Comparison of ENCODE assay signal across 20 cellular contexts in genomic region chr17:3800362-3801042, GRCh38. TPM values are rescaled to one million over a fixed set of nuclear protein-coding genes. Genes with fewer than 3 reads are reported as not detected.
DNase-seq lines count a peak whose midpoint lies in the region; ATAC-seq and TF ChIP-seq lines count a peak whose summit lies in the region.
"Had no signal": no experiment of that assay in that cellular context is flagged by ENCODE, and none has a peak within 500 bp of the region (broad histone marks: within the 10 kb centered on the region; RNA-seq: fewer than 3 reads in every experiment).

No MANE protein-coding gene starts in this region.

- no peak for TF ChIP-seq RAD21 in liver (IDR thresholded peaks at IDR 0.05)

- no peak overlapping the region for H3K9ac ChIP-seq in liver (ENCODE audit: low read depth in 1 of 2, low read length in 2 of 2)

- no peaks in the 10 kb centered on the region for H3K27me3 ChIP-seq in liver (ENCODE audit: control insufficient read depth in 4 of 4, insufficient read depth in 4 of 4, low read length in 3 of 4)
- no peaks in the 10 kb centered on the region for H3K27me3 ChIP-seq in stomach
- H3K27me3 ChIP-seq: spleen, upper lobe of left lung had no signal

- H3K9me3 ChIP-seq in T-helper 17 cell (ENCODE audit: control insufficient read depth, low read length, poor library complexity, severe bottlenecking) (no peaks in the 10 kb centered on the region), liver (ENCODE audit: control insufficient read depth in 4 of 4, low read length in 3 of 4) (no peaks in the 10 kb centered on the region), stomach (no peaks in the 10 kb centered on the region)
- H3K9me3 ChIP-seq: prostate gland, spleen, upper lobe of left lung had no signal

- TF ChIP-seq EP300 in stomach (IDR thresholded peaks at IDR 0.05): no peak

- peak overlapping the region; percentile 47 for H3K4me3 Mint-ChIP-seq in activated T-cell treated with anti-CD3 and anti-CD28 coated beads, Interleukin-2, amount 50 U/mL, for 24 hours
- no peak overlapping the region for H3K4me3 Mint-ChIP-seq in activated T-cell treated with anti-CD3 and anti-CD28 coated beads, Interleukin-2, amount 50 U/mL, for 72 hours
- H3K4me3 Mint-ChIP-seq in T-helper 17 cell: peak overlapping the region; percentile 65
- H3K4me3 Mint-ChIP-seq in type B pancreatic cell: no peak overlapping the region
- H3K4me3 Mint-ChIP-seq: activated naive CD4-positive, alpha-beta T cell treated with anti-CD3 and anti-CD28 coated beads for 36 hours; brain had no signal

- H3K36me3 ChIP-seq in liver (ENCODE audit: control insufficient read depth in 4 of 4, insufficient read depth in 3 of 4, low read depth in 1 of 4, low read length in 3 of 4) (no peaks in the 10 kb centered on the region), stomach (peaks cover 0 to 4% (median 2%) of the 10 kb centered on the region in 4 donors)
- H3K36me3 ChIP-seq: prostate gland, upper lobe of left lung had no signal

- H3K36me3 Mint-ChIP-seq in activated T-cell treated with anti-CD3 and anti-CD28 coated beads, Interleukin-2, amount 50 U/mL, for 24 hours (ENCODE audit: low read depth): peaks cover 25% of the 10 kb centered on the region
- H3K36me3 Mint-ChIP-seq in activated T-cell treated with anti-CD3 and anti-CD28 coated beads, Interleukin-2, amount 50 U/mL, for 72 hours (ENCODE audit: insufficient read depth in 2 of 2): peaks cover 0 to 1% of the 10 kb centered on the region in 2 donors
- H3K36me3 Mint-ChIP-seq in T-helper 17 cell (ENCODE audit: low read depth) (no peaks in the 10 kb centered on the region), type B pancreatic cell (no peaks in the 10 kb centered on the region)
- H3K36me3 Mint-ChIP-seq: naive B cell had no signal

- H3K27ac ChIP-seq in liver (ENCODE audit: low read depth in 1 of 2, low read length in 2 of 2) (peak overlapping the region; percentile 38 to 94), stomach (peak overlapping the region in 3 of 5 donors; percentile 36 to 78 (median 49))
- H3K27ac ChIP-seq: prostate gland had no signal

- peaks cover 54% of the 10 kb centered on the region for H3K4me1 Mint-ChIP-seq in activated T-cell treated with anti-CD3 and anti-CD28 coated beads, Interleukin-2, amount 50 U/mL, for 24 hours (ENCODE audit: low read depth)
- H3K4me1 Mint-ChIP-seq in activated T-cell treated with anti-CD3 and anti-CD28 coated beads, Interleukin-2, amount 50 U/mL, for 72 hours (ENCODE audit: low read depth): peaks cover 50% of the 10 kb centered on the region
- H3K4me1 Mint-ChIP-seq in T-helper 17 cell: peaks cover 17% of the 10 kb centered on the region
- peaks cover 4% of the 10 kb centered on the region for H3K4me1 Mint-ChIP-seq in type B pancreatic cell (ENCODE audit: unreplicated experiment)

- DNase-seq in activated T-cell treated with anti-CD3 and anti-CD28 coated beads, Interleukin-2, amount 50 U/mL, for 24 hours: no peak
- no peak for DNase-seq in activated T-cell treated with anti-CD3 and anti-CD28 coated beads, Interleukin-2, amount 50 U/mL, for 72 hours
- DNase-seq in T-helper 17 cell (no peak), stomach (peak; percentile 20), type B pancreatic cell (ENCODE audit: extremely low spot score, unreplicated experiment) (no peak), NCI-H345 treated with DMSO at 0.1 percent for 48 hours (lab: John Stamatoyannopoulos, UW; ENCODE audit: unreplicated experiment) (no peak), NCI-H1436 (lab: John Stamatoyannopoulos, UW) (no peak)
- DNase-seq: activated naive CD4-positive, alpha-beta T cell treated with anti-CD3 and anti-CD28 coated beads for 36 hours; CD4-positive, alpha-beta memory T cell; dermis blood vessel endothelial cell; naive B cell; NCI-H187 treated with DMSO at 0.1 percent for 48 hours; NCI-H510A; Right ventricle myocardium superior had no signal

- 84% methylated on average over 9 of the region's 9 CpGs for WGBS in liver
- WGBS in stomach, 5 donors: 77 to 90% (median 82%) methylated on average over 7 to 9 of the region's 9 CpGs

- intact Hi-C loops in stomach (cut with DNase I; ENCODE audit: low total_unique reads): no loop called here

- H3K27me3 Mint-ChIP-seq in activated T-cell treated with anti-CD3 and anti-CD28 coated beads, Interleukin-2, amount 50 U/mL, for 24 hours: no peaks in the 10 kb centered on the region
- no peaks in the 10 kb centered on the region for H3K27me3 Mint-ChIP-seq in activated T-cell treated with anti-CD3 and anti-CD28 coated beads, Interleukin-2, amount 50 U/mL, for 72 hours (ENCODE audit: low read depth)
- H3K27me3 Mint-ChIP-seq in T-helper 17 cell (no peaks in the 10 kb centered on the region), type B pancreatic cell (no peaks in the 10 kb centered on the region)
- H3K27me3 Mint-ChIP-seq: CD4-positive, alpha-beta memory T cell; naive B cell had no signal

- no peaks in the 10 kb centered on the region for H3K9me3 Mint-ChIP-seq in activated T-cell treated with anti-CD3 and anti-CD28 coated beads, Interleukin-2, amount 50 U/mL, for 24 hours
- no peaks in the 10 kb centered on the region for H3K9me3 Mint-ChIP-seq in activated T-cell treated with anti-CD3 and anti-CD28 coated beads, Interleukin-2, amount 50 U/mL, for 72 hours
- H3K9me3 Mint-ChIP-seq in type B pancreatic cell: no peaks in the 10 kb centered on the region
- H3K9me3 Mint-ChIP-seq: activated naive CD4-positive, alpha-beta T cell treated with anti-CD3 and anti-CD28 coated beads for 36 hours; brain; CD4-positive, alpha-beta memory T cell; naive B cell had no signal

- TF ChIP-seq POLR2A in stomach (IDR thresholded peaks at IDR 0.05): no peak

- peak overlapping the region; percentile 67 for H3K27ac Mint-ChIP-seq in activated T-cell treated with anti-CD3 and anti-CD28 coated beads, Interleukin-2, amount 50 U/mL, for 24 hours
- H3K27ac Mint-ChIP-seq in activated T-cell treated with anti-CD3 and anti-CD28 coated beads, Interleukin-2, amount 50 U/mL, for 72 hours: no peak overlapping the region
- peak overlapping the region; percentile 32 for H3K27ac Mint-ChIP-seq in T-helper 17 cell
- no peak overlapping the region for H3K27ac Mint-ChIP-seq in type B pancreatic cell
- H3K27ac Mint-ChIP-seq: activated naive CD4-positive, alpha-beta T cell treated with anti-CD3 and anti-CD28 coated beads for 36 hours had no signal

- TF ChIP-seq CTCF in liver (IDR thresholded peaks at IDR 0.05; ENCODE audit: low read depth, low read length, missing input control) (no peak), stomach (IDR thresholded peaks at IDR 0.05) (no peak), type B pancreatic cell (conservative IDR thresholded peaks at IDR 0.05) (no peak)

- H3K4me1 ChIP-seq in liver (ENCODE audit: control insufficient read depth in 4 of 4, insufficient read depth in 4 of 4, low read length in 3 of 4) (peaks cover 24 to 66% (median 40%) of the 10 kb centered on the region in 4 donors), stomach (peaks cover 0 to 41% (median 16%) of the 10 kb centered on the region in 4 donors)
- H3K4me1 ChIP-seq: prostate gland had no signal

- ATAC-seq in activated T-cell treated with anti-CD3 and anti-CD28 coated beads, Interleukin-2, amount 50 U/mL, for 72 hours (replicated peaks in 1 of 2): no peak
- no peak for ATAC-seq in T-helper 17 cell
- ATAC-seq: activated CD4-positive, CD25-positive, alpha-beta regulatory T cell treated with anti-CD3 and anti-CD28 coated beads, Interleukin-2, amount 50 U/mL, for 24 hours had no signal

- H3K4me3 ChIP-seq in liver (ENCODE audit: low read depth in 1 of 3, low read length in 3 of 3) (no peak overlapping the region), stomach (peak overlapping the region in 2 of 4 donors; percentile 12 to 15)
- H3K4me3 ChIP-seq: prostate gland, upper lobe of left lung had no signal

TF ChIP-seq in liver, 16 proteins besides CTCF, POLR2A, EP300 and RAD21 (continues in another document):
- TF ChIP-seq NR2F2 (IDR thresholded peaks at IDR 0.05) (no peak), HNF4G (IDR thresholded peaks at IDR 0.05) (no peak), REST (IDR thresholded peaks at IDR 0.05) (no peak), HNF4A (conservative IDR thresholded peaks at IDR 0.05) (no peak)

RNA-seq across cellular contexts. Expression of gene ITGAE, which starts 0.5 kb away (rescaled TPM):
- total RNA-seq in activated T-cell treated with anti-CD3 and anti-CD28 coated beads, Interleukin-2, amount 50 U/mL, for 72 hours: 10 to 100 TPM; 62.1 to 86.3 TPM
- total RNA-seq in T-helper 17 cell: 10 to 100 TPM; 10.2 to 14.3 TPM
- 10 to 100 TPM in 1 of 2 donors, 1 to 10 TPM in 1; 6.5 to 13.9 TPM for total RNA-seq in liver
- 10 to 100 TPM; 10.3 to 17.7 TPM for polyA plus RNA-seq in liver
- total RNA-seq in stomach: 10 to 100 TPM in 3 of 5 donors, 1 to 10 TPM in 2; 4.5 to 39.4 (median 13.6) TPM
- polyA plus RNA-seq in stomach: 10 to 100 TPM; 36.9 to 66.8 (median 55.9) TPM
- total RNA-seq in type B pancreatic cell (ENCODE audit: low replicate concordance): 21.0 and 28.8 TPM in 2 replicates

RNA-seq across cellular contexts. Expression of gene NCBP3, which starts 45.5 kb away (rescaled TPM):
- total RNA-seq in activated T-cell treated with anti-CD3 and anti-CD28 coated beads, Interleukin-2, amount 50 U/mL, for 72 hours: 10 to 100 TPM; 65.1 to 65.8 TPM
- total RNA-seq in T-helper 17 cell (10 to 100 TPM; 37.0 to 42.9 TPM), liver (10 to 100 TPM; 11.8 to 17.1 TPM), stomach (10 to 100 TPM in 4 of 5 donors, 1 to 10 TPM in 1; 7.6 to 40.6 (median 28.1) TPM), type B pancreatic cell (ENCODE audit: low replicate concordance) (54.9 and 58.2 TPM in 2 replicates)
- polyA plus RNA-seq in liver (1 to 10 TPM; 4.6 to 4.8 TPM), stomach (10 to 100 TPM in 2 of 3 donors, 1 to 10 TPM in 1; 8.6 to 31.0 (median 19.1) TPM)

Comparison
In these comparisons a context has a peak if more than half of its experiments do, and no peak if none do; other contexts are left out.
1. H3K27ac Mint-ChIP-seq: peak in activated T-cell treated with anti-CD3 and anti-CD28 coated beads, Interleukin-2, amount 50 U/mL, for 24 hours (single experiment) and T-helper 17 cell (single experiment); none in activated T-cell treated with anti-CD3 and anti-CD28 coated beads, Interleukin-2, amount 50 U/mL, for 72 hours (single experiment) and type B pancreatic cell (single experiment).
2. H3K4me3 Mint-ChIP-seq: peak in activated T-cell treated with anti-CD3 and anti-CD28 coated beads, Interleukin-2, amount 50 U/mL, for 24 hours (single experiment) and T-helper 17 cell (single experiment); none in activated T-cell treated with anti-CD3 and anti-CD28 coated beads, Interleukin-2, amount 50 U/mL, for 72 hours (0 of 2) and type B pancreatic cell (single experiment).